Comparison of ENCODE assay signal across 20 cellular contexts in the genomic region with DNA sequence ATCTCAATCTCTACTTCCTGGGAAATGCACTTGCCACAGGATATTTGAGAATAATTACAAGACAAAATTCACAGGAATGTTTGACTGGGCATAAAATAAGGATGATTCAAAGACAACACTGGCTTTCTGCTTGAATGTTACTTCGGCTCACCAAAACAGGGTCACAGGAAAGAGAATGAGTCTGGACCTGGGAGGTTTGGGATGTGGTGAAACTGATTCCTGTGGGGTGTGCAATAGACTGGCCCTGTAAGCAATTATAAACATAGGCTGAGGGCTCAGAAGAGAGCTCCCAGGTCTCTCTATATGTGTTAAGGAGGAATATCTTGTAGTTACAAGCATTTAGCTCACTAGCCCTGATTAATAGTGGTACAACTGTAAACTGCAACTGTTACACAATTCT.
"Had no signal": no experiment of that assay in that cellular context is flagged by ENCODE, and none has a peak within 500 bp of the region (broad histone marks: within the 10 kb centered on the region; RNA-seq: fewer than 3 reads in every experiment).

No MANE protein-coding gene starts in this region.

- H3K9me3 Mint-ChIP-seq: type B pancreatic cell had no signal

- H3K36me3 ChIP-seq: lower lobe of right lung, prostate gland, right atrium auricular region, sigmoid colon, stomach, tibial artery had no signal

- H3K9ac ChIP-seq: parathyroid adenoma had no signal

- H3K9me3 ChIP-seq: lower lobe of right lung, prostate gland, sigmoid colon, stomach, testis, tibial artery had no signal

- H3K4me1 ChIP-seq: lower lobe of right lung, parathyroid adenoma, prostate gland, right atrium auricular region, sigmoid colon, stomach, testis, tibial artery had no signal

- H3K27me3 ChIP-seq: dorsolateral prefrontal cortex, right atrium auricular region, sigmoid colon, stomach, testis, tibial artery had no signal

- H2AFZ ChIP-seq: parathyroid adenoma had no signal

- H3K27ac ChIP-seq: dorsolateral prefrontal cortex, lower lobe of right lung, parathyroid adenoma, prostate gland, right atrium auricular region, sigmoid colon, stomach, testis, tibial artery had no signal

- H3K36me3 Mint-ChIP-seq: immature natural killer cell; natural killer cell; stimulated activated effector memory CD8-positive, alpha-beta T cell treated with anti-CD3 and anti-CD28 coated beads, Interleukin-12 subunit alpha, Interleukin-12 subunit beta, amount 100 ng/mL, for 72 hours; type B pancreatic cell had no signal

- H3K4me3 Mint-ChIP-seq: immature natural killer cell; natural killer cell; stimulated activated effector memory CD8-positive, alpha-beta T cell treated with anti-CD3 and anti-CD28 coated beads, Interleukin-12 subunit alpha, Interleukin-12 subunit beta, amount 100 ng/mL, for 72 hours; type B pancreatic cell had no signal

- H3K4me3 ChIP-seq: dorsolateral prefrontal cortex, lower lobe of right lung, prostate gland, right atrium auricular region, sigmoid colon, stomach, testis, tibial artery had no signal

- DNase-seq: dorsolateral prefrontal cortex; effector CD4-positive, alpha-beta T cell; hypothalamus; immature natural killer cell; left ventricle myocardium superior; lower lobe of right lung; natural killer cell; sigmoid colon; stimulated activated CD4-positive, alpha-beta T cell treated with anti-CD3 and anti-CD28 coated beads, Interleukin-2, amount 100 ng/mL, for 24 hours; stimulated activated CD4-positive, alpha-beta T cell treated with anti-CD3 and anti-CD28 coated beads, Interleukin-4, amount 100 ng/mL, for 24 hours; stimulated activated naive CD4-positive, alpha-beta T cell treated with Interleukin-2 at 50 U/mL for 16 hours; stomach; substantia nigra; testis; tibial artery had no signal

- H3K4me1 Mint-ChIP-seq: immature natural killer cell; natural killer cell; stimulated activated effector memory CD8-positive, alpha-beta T cell treated with anti-CD3 and anti-CD28 coated beads, Interleukin-12 subunit alpha, Interleukin-12 subunit beta, amount 100 ng/mL, for 72 hours had no signal

- H3K27ac Mint-ChIP-seq: immature natural killer cell; natural killer cell; stimulated activated effector memory CD8-positive, alpha-beta T cell treated with anti-CD3 and anti-CD28 coated beads, Interleukin-12 subunit alpha, Interleukin-12 subunit beta, amount 100 ng/mL, for 72 hours; type B pancreatic cell had no signal

- ATAC-seq: left ventricle myocardium superior; lower lobe of right lung; natural killer cell; stimulated activated effector memory CD8-positive, alpha-beta T cell treated with anti-CD3 and anti-CD28 coated beads, Interleukin-12 subunit alpha, Interleukin-12 subunit beta, amount 100 ng/mL, for 72 hours had no signal
